Comparison of ENCODE assay signal across 8 cellular contexts in genomic region chr21:42234464-42235241, GRCh38. TPM values are rescaled to one million over a fixed set of nuclear protein-coding genes. Genes with fewer than 3 reads are reported as not detected.
A peak's percentile ranks its signal among the peaks of the same experiment; 100 is the strongest.
DNase-seq lines count a peak whose midpoint lies in the region; ATAC-seq, FAIRE-seq and TF ChIP-seq lines count a peak whose summit lies in the region.

No MANE protein-coding gene starts in this region.

- H3K4me3 ChIP-seq in RWPE2 (ENCODE audit: severe bottlenecking) = peak overlapping the region; percentile 29
- peak overlapping the region; percentile 19 to 27 for H3K4me3 ChIP-seq in neuronal stem cell (ENCODE audit: low read length in 2 of 2)

- no peak for FAIRE-seq in HTR-8/SVneo (lab: Jason Lieb, UNC)

- peak; percentile 82 for DNase-seq in GM13977 (ENCODE audit: low spot score)
- DNase-seq in HTR-8/SVneo (ENCODE audit: insufficient read length, low spot score) = peak; percentile 43
- no peak for DNase-seq in RWPE2 (ENCODE audit: low spot score)
- DNase-seq in activated gamma-delta T cell (lab: John Stamatoyannopoulos, UW) = peak; percentile 83
- DNase-seq in germinal center (ENCODE audit: low spot score) = peak; percentile 87
- DNase-seq in neuronal stem cell (ENCODE audit: low spot score) = peak; percentile 79
- no peak for DNase-seq in NCI-H446 (lab: John Stamatoyannopoulos, UW)

- H3K4me1 ChIP-seq in RWPE2 (ENCODE audit: insufficient read depth, poor library complexity, severe bottlenecking) (peaks cover 14% of the 10 kb centered on the region), neuronal stem cell (ENCODE audit: control insufficient read depth in 2 of 2, insufficient read depth in 1 of 2, low read depth in 1 of 2, low read length in 2 of 2) (peaks cover 5 to 25% of the 10 kb centered on the region in 2 donors)

- peak overlapping the region; percentile 97 for H4K91ac ChIP-seq in neuronal stem cell (ENCODE audit: low read depth, low read length, poor library complexity)

- no peak for TF ChIP-seq CTCF in GM13977 (IDR thresholded peaks at IDR 0.05; ENCODE audit: extremely low read depth, insufficient read depth, missing control alignments)
- no peak for TF ChIP-seq CTCF in RWPE2 (IDR thresholded peaks at IDR 0.05; ENCODE audit: poor library complexity, severe bottlenecking)

- peak; percentile 79 for ATAC-seq in RWPE2 (ENCODE audit: low read depth)

- H2BK12ac ChIP-seq in neuronal stem cell (ENCODE audit: low read length) = peak overlapping the region; percentile 49

- no peaks in the 10 kb centered on the region for H3K36me3 ChIP-seq in RWPE2 (ENCODE audit: low read depth)
- no peaks in the 10 kb centered on the region for H3K36me3 ChIP-seq in neuronal stem cell (replicated peaks in 1 of 2; ENCODE audit: control insufficient read depth in 2 of 2, insufficient read depth in 2 of 2, low read length in 2 of 2)

- no peaks in the 10 kb centered on the region for H3K79me1 ChIP-seq in neuronal stem cell (ENCODE audit: low read depth, low read length)

- H2BK15ac ChIP-seq in neuronal stem cell (ENCODE audit: low read length) = peak overlapping the region; percentile 84

- peak overlapping the region; percentile 96 for H3K18ac ChIP-seq in neuronal stem cell (ENCODE audit: low read length)

- peak overlapping the region; percentile 85 for H3K4me2 ChIP-seq in neuronal stem cell (ENCODE audit: insufficient read depth, low read length, poor library complexity, severe bottlenecking)

- H2AK5ac ChIP-seq in neuronal stem cell (ENCODE audit: low read depth, low read length) = peak overlapping the region; percentile 74

- no peak overlapping the region for H3K23ac ChIP-seq in neuronal stem cell (ENCODE audit: low read depth, low read length, poor library complexity)

- H3K27me3 ChIP-seq in RWPE2 (ENCODE audit: insufficient read depth, poor library complexity, severe bottlenecking) (no peaks in the 10 kb centered on the region), neuronal stem cell (ENCODE audit: control insufficient read depth in 3 of 3, insufficient read depth in 3 of 3, low read depth in 1 of 3, low read length in 3 of 3) (peaks cover 0 to 54% (median 0%) of the 10 kb centered on the region in 3 experiments)

- peak overlapping the region; percentile 58 for H2BK5ac ChIP-seq in neuronal stem cell (ENCODE audit: low read length)

- H2AFZ ChIP-seq in neuronal stem cell (ENCODE audit: low read length) = peak overlapping the region; percentile 90

- peak overlapping the region; percentile 83 for H3K9ac ChIP-seq in neuronal stem cell (ENCODE audit: low read depth, low read length, poor library complexity)

- peak overlapping the region; percentile 28 for H3K27ac ChIP-seq in RWPE2 (ENCODE audit: poor library complexity, severe bottlenecking)
- peak overlapping the region; percentile 20 for H3K27ac ChIP-seq in neuronal stem cell (replicated peaks; ENCODE audit: low read length)
- peak overlapping the region; percentile 82 for H3K27ac ChIP-seq in temporal lobe (ENCODE audit: low read depth, low read length)

- H2BK120ac ChIP-seq in neuronal stem cell (ENCODE audit: low read depth, low read length) = peak overlapping the region; percentile 40

- H3K4ac ChIP-seq in neuronal stem cell (ENCODE audit: low read length) = no peak overlapping the region

- WGBS in neuronal stem cell (ENCODE audit: extremely low coverage in 2 of 2, insufficient read length in 2 of 2, insufficient replicate concordance in 1 of 2), 2 donors = no CpG with 5 or more reads among the region's 73 CpGs

- in situ Hi-C loops in GM13977 (cut with MboI; ENCODE audit: low pct_unique_long_range_greater_than_20kb, low sequenced_read_pairs, unreplicated experiment) = no loop called here

- peak overlapping the region; percentile 21 for H4K8ac ChIP-seq in neuronal stem cell (ENCODE audit: low read depth, low read length)

- no peak overlapping the region for H3K14ac ChIP-seq in neuronal stem cell (ENCODE audit: low read length)

- H3K9me3 ChIP-seq in RWPE2 (ENCODE audit: severe bottlenecking) (no peaks in the 10 kb centered on the region), neuronal stem cell (replicated peaks in 1 of 2; ENCODE audit: control insufficient read depth in 2 of 2, insufficient read depth in 1 of 2, low read depth in 1 of 2, low read length in 2 of 2) (no peaks in the 10 kb centered on the region)

RNA-seq across cellular contexts. Expression of gene ABCG1, which starts 15.7 kb away (rescaled TPM):
- 1.4 TPM for polyA plus RNA-seq in neuronal stem cell (2013, experiment 1 of 2)
- 1.8 TPM for polyA plus RNA-seq in neuronal stem cell (2013, experiment 2 of 2)
- total RNA-seq in temporal lobe = 15.0 TPM

Comparison
In these comparisons a context has a peak if more than half of its experiments do, and no peak if none do; other contexts are left out.
1. DNase-seq: peak in GM13977 (single experiment), HTR-8/SVneo (single experiment), activated gamma-delta T cell (single experiment), germinal center (single experiment) and neuronal stem cell (single experiment); none in RWPE2 (single experiment) and NCI-H446 (0 of 2).
2. H3K27ac ChIP-seq: peak in every context shown above with its lines; median percentile 82 in temporal lobe; 28 in RWPE2; 20 in neuronal stem cell.